23 cellular contexts compared by ENCODE assay signal in the genomic region with DNA sequence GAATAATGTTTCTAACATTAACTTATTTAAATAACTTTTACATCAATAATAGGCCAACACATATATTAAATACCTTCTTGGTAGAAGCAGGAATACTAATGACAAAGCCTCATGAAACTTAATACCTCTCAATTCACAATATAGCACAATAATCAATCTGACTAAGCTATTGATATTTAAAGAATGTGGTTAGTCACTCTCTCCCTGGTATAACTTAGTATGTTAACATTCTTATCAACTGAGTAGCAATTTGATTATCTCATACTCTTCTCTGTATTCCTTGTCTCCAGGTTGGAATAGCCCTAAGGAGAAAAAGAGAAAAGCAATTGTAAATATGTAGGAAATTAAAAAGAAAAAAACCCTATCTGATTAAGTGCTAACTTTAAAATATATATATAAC. TPM values are rescaled to one million over a fixed set of nuclear protein-coding genes. Genes with fewer than 3 reads are reported as not detected.
A peak's percentile ranks its signal among the peaks of the same experiment; 100 is the strongest.
DNase-seq lines count a peak whose midpoint lies in the region; ATAC-seq and TF ChIP-seq lines count a peak whose summit lies in the region.
"Had no signal": no experiment of that assay in that cellular context is flagged by ENCODE, and none has a peak within 500 bp of the region (broad histone marks: within the 10 kb centered on the region; RNA-seq: fewer than 3 reads in every experiment).

No MANE protein-coding gene starts in this region.

- H3K4ac ChIP-seq in IMR-90 (ENCODE audit: low read depth, low read length) (no peak overlapping the region), trophoblast cell (ENCODE audit: low read depth, low read length) (no peak overlapping the region)

- no peak overlapping the region for H3K14ac ChIP-seq in IMR-90 (replicated peaks; ENCODE audit: low read depth, low read length)
- H3K14ac ChIP-seq in trophoblast cell (ENCODE audit: low read length): no peak overlapping the region

- H4K20me1 ChIP-seq in IMR-90 (ENCODE audit: insufficient read depth, low read length): no peaks in the 10 kb centered on the region

- H2BK15ac ChIP-seq in IMR-90 (ENCODE audit: low read depth, low read length): no peak overlapping the region

- no peak for TF ChIP-seq POLR2A in IMR-90 (IDR thresholded peaks at IDR 0.05; ENCODE audit: low read depth, low read length)

- H3K4me3 ChIP-seq in AG10803 (ENCODE audit: low read length) (no peak overlapping the region), IMR-90 (ENCODE audit: insufficient read depth, low read depth, low read length) (no peak overlapping the region), trophoblast cell (ENCODE audit: low read depth, low read length) (no peak overlapping the region)
- H3K4me3 ChIP-seq: body of pancreas, mucosa of descending colon had no signal

- H2BK120ac ChIP-seq in IMR-90 (ENCODE audit: low read depth, low read length): no peak overlapping the region
- no peak overlapping the region for H2BK120ac ChIP-seq in trophoblast cell (ENCODE audit: insufficient read depth, low read length, poor library complexity)

- H4K8ac ChIP-seq in IMR-90 (ENCODE audit: low read depth in 2 of 2, low read length in 2 of 2) (no peak overlapping the region), trophoblast cell (ENCODE audit: low read depth, low read length) (no peak overlapping the region)

- H3K27ac ChIP-seq in IMR-90 (ENCODE audit: insufficient read depth, low read length) (no peak overlapping the region), trophoblast cell (ENCODE audit: low read depth, low read length) (no peak overlapping the region)
- H3K27ac ChIP-seq: body of pancreas, parathyroid adenoma had no signal

- dilution Hi-C loops in IMR-90 (cut with HindIII; ENCODE audit: low sequenced_read_pairs, unreplicated experiment): no loop called here

- peaks cover 2% of the 10 kb centered on the region for H3K4me1 Mint-ChIP-seq in T-helper 2 cell treated with Interferon-gamma antibody and Interleukin-4, amounts not matched to agents 5 μg/mL and 100 μg/mL, for 36 hours (ENCODE audit: low read depth)

- no peak overlapping the region for H3K4me3 Mint-ChIP-seq in T-helper 2 cell treated with Interferon-gamma antibody and Interleukin-4, amounts not matched to agents 5 μg/mL and 100 μg/mL, for 36 hours
- H3K4me3 Mint-ChIP-seq: activated T-cell treated with anti-CD3 and anti-CD28 coated beads, Interleukin-2, amount 50 U/mL, for 72 hours; CD14-positive monocyte; endodermal cell; H9; immature natural killer cell; nephron progenitor cell had no signal

- no peaks in the 10 kb centered on the region for H3K27me3 ChIP-seq in IMR-90 (ENCODE audit: control insufficient read depth, insufficient read depth, low read length)
- no peaks in the 10 kb centered on the region for H3K27me3 ChIP-seq in trophoblast cell (ENCODE audit: insufficient read depth, low read length)
- H3K27me3 ChIP-seq: body of pancreas had no signal

- H4K5ac ChIP-seq in IMR-90 (ENCODE audit: low read depth, low read length): no peak overlapping the region

- no peak overlapping the region for H3K27ac Mint-ChIP-seq in T-helper 2 cell treated with Interferon-gamma antibody and Interleukin-4, amounts not matched to agents 5 μg/mL and 100 μg/mL, for 36 hours
- H3K27ac Mint-ChIP-seq: activated T-cell treated with anti-CD3 and anti-CD28 coated beads, Interleukin-2, amount 50 U/mL, for 72 hours; CD14-positive monocyte; endodermal cell; H9; immature natural killer cell; nephron progenitor cell had no signal

- in situ Hi-C loops in IMR-90 (cut with MboI; ENCODE audit: low sequenced_read_pairs): no loop called here

- no peak overlapping the region for H2AK9ac ChIP-seq in IMR-90 (replicated peaks; ENCODE audit: low read depth, low read length, poor library complexity)

- H3K56ac ChIP-seq in IMR-90 (ENCODE audit: extremely low read depth, insufficient read depth, low read length): no peak overlapping the region

- H4K12ac ChIP-seq in trophoblast cell (ENCODE audit: low read depth, low read length): no peak overlapping the region

- TF ChIP-seq RAD21 in IMR-90 (IDR thresholded peaks at IDR 0.05; ENCODE audit: low read length): no peak

- H2BK20ac ChIP-seq in IMR-90 (ENCODE audit: low read depth, low read length): no peak overlapping the region

- H3K4me1 ChIP-seq in IMR-90 (ENCODE audit: control insufficient read depth, insufficient read depth, low read length) (peaks cover 5% of the 10 kb centered on the region), trophoblast cell (ENCODE audit: control insufficient read depth in 1 of 2, insufficient read depth in 2 of 2, low read length in 2 of 2) (no peaks in the 10 kb centered on the region)
- H3K4me1 ChIP-seq: body of pancreas had no signal

- H3K9me3 ChIP-seq in IMR-90 (ENCODE audit: control insufficient read depth, insufficient read depth, low read length) (no peaks in the 10 kb centered on the region), trophoblast cell (ENCODE audit: insufficient read depth, low read depth, low read length) (no peaks in the 10 kb centered on the region)
- H3K9me3 ChIP-seq: body of pancreas, mucosa of descending colon had no signal

- intact Hi-C loops in IMR-90 (cut with micrococcal nuclease): no loop called here

- no peaks in the 10 kb centered on the region; a peak in 1 of 4 replicates for H3K79me1 ChIP-seq in IMR-90 (ENCODE audit: low read depth in 1 of 2, low read length in 2 of 2)
- H3K79me1 ChIP-seq in trophoblast cell (ENCODE audit: low read length): peaks cover 3% of the 10 kb centered on the region

- H2BK5ac ChIP-seq in IMR-90 (ENCODE audit: low read depth, low read length, poor library complexity, severe bottlenecking): peak overlapping the region; percentile 11
- H2BK5ac ChIP-seq in trophoblast cell (ENCODE audit: low read depth, low read length, poor library complexity): no peak overlapping the region

- peak overlapping the region; percentile 72; the same call in 1 of the 2 replicates for H3K4me2 ChIP-seq in IMR-90 (ENCODE audit: low read depth, low read length)
- H3K4me2 ChIP-seq in trophoblast cell (ENCODE audit: low read length): no peak overlapping the region

- POLR2A ChIA-PET in IMR-90 (lab: Charles Lee; ENCODE audit: unreplicated experiment): no interaction called here

- H2AK5ac ChIP-seq in IMR-90 (ENCODE audit: low read depth, low read length): no peak overlapping the region
- no peak overlapping the region for H2AK5ac ChIP-seq in trophoblast cell (ENCODE audit: low read length)

- no peak overlapping the region; the same call in 1 of the 2 replicates for H3K18ac ChIP-seq in IMR-90 (ENCODE audit: low read depth, low read length)
- H3K18ac ChIP-seq in trophoblast cell (ENCODE audit: low read length): no peak overlapping the region

- no TSS peak for BruUV-seq in IMR-90 (replicated peaks; lab: Mats Ljungman, UMichigan)

- H3K23ac ChIP-seq in IMR-90 (ENCODE audit: low read depth, low read length) (no peak overlapping the region), trophoblast cell (ENCODE audit: low read length) (no peak overlapping the region)

- H3K36me3 Mint-ChIP-seq in T-helper 2 cell treated with Interferon-gamma antibody and Interleukin-4, amounts not matched to agents 5 μg/mL and 100 μg/mL, for 36 hours (ENCODE audit: low read depth): peaks cover 4% of the 10 kb centered on the region

- peaks cover 3% of the 10 kb centered on the region for H3K9me3 Mint-ChIP-seq in T-helper 2 cell treated with Interferon-gamma antibody and Interleukin-4, amounts not matched to agents 5 μg/mL and 100 μg/mL, for 36 hours
- H3K9me3 Mint-ChIP-seq: activated T-cell treated with anti-CD3 and anti-CD28 coated beads, Interleukin-2, amount 50 U/mL, for 72 hours; endodermal cell; H9 had no signal

- H3K36me3 ChIP-seq in IMR-90 (ENCODE audit: control insufficient read depth, insufficient read depth, low read length) (peaks cover 3% of the 10 kb centered on the region; the same call in 1 of the 2 replicates), trophoblast cell (ENCODE audit: control insufficient read depth in 1 of 2, insufficient read depth in 2 of 2, low read length in 2 of 2) (no peaks in the 10 kb centered on the region)

- DNase-seq in AG10803 (ENCODE audit: low read depth): peak; percentile 18
- DNase-seq in IMR-90: peak; percentile 83
- DNase-seq in amniotic stem cell (lab: John Stamatoyannopoulos, UW): peak; percentile 9
- peak; percentile 63 for DNase-seq in iris pigment epithelial cell (ENCODE audit: low read depth)
- no peak for DNase-seq in trophoblast cell
- DNase-seq in T-helper 2 cell treated with Interferon-gamma antibody and Interleukin-4, amounts not matched to agents 5 μg/mL and 100 μg/mL, for 36 hours (ENCODE audit: low spot score): no peak
- DNase-seq in NCI-H510A (lab: John Stamatoyannopoulos, UW): no peak
- DNase-seq: activated naive CD4-positive, alpha-beta T cell treated with anti-CD3 and anti-CD28 coated beads, Interleukin-2, amount 50 U/mL, for 16 hours; activated T-cell treated with anti-CD3 and anti-CD28 coated beads, Interleukin-2, amount 50 U/mL, for 72 hours; body of pancreas; DMS 273 treated with DMSO at 0.1 percent for 48 hours; endodermal cell; H9; immature natural killer cell; KBM-7; mucosa of descending colon; MV-4-11; NCI-H1694 treated with DMSO at 0.1 percent for 48 hours; nephron progenitor cell; SHP77 treated with DMSO at 0.1 percent for 48 hours had no signal

- CTCF ChIA-PET in IMR-90 (lab: Yijun Ruan, JAX): no interaction called here

- ATAC-seq in IMR-90 (ENCODE audit: low read depth) (peak; percentile 88), HG02623 (IDR thresholded peaks at IDR 0.05; ENCODE audit: unreplicated experiment) (no peak)
- ATAC-seq: activated T-cell treated with anti-CD3 and anti-CD28 coated beads, Interleukin-2, amount 50 U/mL, for 72 hours; body of pancreas; mucosa of descending colon had no signal

- no peak for TF ChIP-seq CTCF in AG10803 (conservative IDR thresholded peaks at IDR 0.05; ENCODE audit: low read length)
- TF ChIP-seq CTCF in IMR-90 (conservative IDR thresholded peaks at IDR 0.05; ENCODE audit: low read depth, low read length): no peak

- H3K9ac ChIP-seq in IMR-90 (ENCODE audit: low read depth, low read length) (no peak overlapping the region), trophoblast cell (ENCODE audit: low read length) (no peak overlapping the region)
- H3K9ac ChIP-seq: parathyroid adenoma had no signal

- no peak overlapping the region for H2BK12ac ChIP-seq in trophoblast cell (ENCODE audit: low read length)

- H4K91ac ChIP-seq in IMR-90 (ENCODE audit: insufficient read depth, low read depth, low read length) (no peak overlapping the region), trophoblast cell (ENCODE audit: low read depth, low read length) (no peak overlapping the region)

- H3K27me3 Mint-ChIP-seq in T-helper 2 cell treated with Interferon-gamma antibody and Interleukin-4, amounts not matched to agents 5 μg/mL and 100 μg/mL, for 36 hours (ENCODE audit: low read depth): peaks cover 20% of the 10 kb centered on the region

- peaks cover 2% of the 10 kb centered on the region; the same call in 1 of the 2 replicates for H3K9me1 ChIP-seq in IMR-90 (ENCODE audit: insufficient read depth, low read length)

- H3K79me2 ChIP-seq in trophoblast cell (ENCODE audit: control insufficient read depth, insufficient read depth, low read length, poor library complexity): peaks cover 2% of the 10 kb centered on the region

- H2AFZ ChIP-seq in IMR-90 (replicated peaks; ENCODE audit: low read length, poor library complexity) (no peak overlapping the region), trophoblast cell (ENCODE audit: insufficient read depth, low read length, poor library complexity) (no peak overlapping the region)
- H2AFZ ChIP-seq: parathyroid adenoma had no signal

RNA-seq across cellular contexts. Expression of a gene that starts 4.9 kb away (rescaled TPM):
- 17.2 and 19.2 TPM in 2 replicates for total RNA-seq in IMR-90 (2012; rRNA removed)
- 0.95 and 2.1 TPM in 2 replicates for polyA plus RNA-seq in IMR-90 (2012; rRNA removed)
- polyA plus RNA-seq in IMR-90 (2012; cell fraction: cytosol; rRNA removed): 0.64 and 2.0 TPM in 2 replicates
- 0.14 and 1.7 TPM in 2 replicates for polyA plus RNA-seq in IMR-90 (2012; cell fraction: nucleus; rRNA removed; ENCODE audit: low replicate concordance)
- 5.8 and 5.9 TPM in 2 replicates for polyA plus RNA-seq in trophoblast cell (2013)

RNA-seq across cellular contexts. Expression of a gene that starts 28.8 kb away (rescaled TPM):
- 2.0 and 5.0 TPM in 2 replicates for total RNA-seq in IMR-90 (2012; rRNA removed)
- polyA plus RNA-seq in IMR-90 (2012; rRNA removed): 1.9 and 2.3 TPM in 2 replicates
- 0.48 and 0.86 TPM in 2 replicates for polyA plus RNA-seq in IMR-90 (2012; cell fraction: cytosol; rRNA removed)
- 1.3 and 2.2 TPM in 2 replicates for polyA plus RNA-seq in IMR-90 (2012; cell fraction: nucleus; rRNA removed; ENCODE audit: low replicate concordance)
- polyA plus RNA-seq in trophoblast cell (2013): 2.6 and 3.1 TPM in 2 replicates

Comparison
In these comparisons a context has a peak if more than half of its experiments do, and no peak if none do; other contexts are left out.
1. DNase-seq: peak in AG10803 (single experiment), IMR-90 (single experiment), amniotic stem cell (single experiment) and iris pigment epithelial cell (single experiment); none in trophoblast cell (0 of 2), T-helper 2 cell treated with Interferon-gamma antibody and Interleukin-4, amounts not matched to agents 5 μg/mL and 100 μg/mL, for 36 hours (single experiment) and NCI-H510A (single experiment).